Comparison of ENCODE assay signal across 20 cellular contexts in the genomic region with DNA sequence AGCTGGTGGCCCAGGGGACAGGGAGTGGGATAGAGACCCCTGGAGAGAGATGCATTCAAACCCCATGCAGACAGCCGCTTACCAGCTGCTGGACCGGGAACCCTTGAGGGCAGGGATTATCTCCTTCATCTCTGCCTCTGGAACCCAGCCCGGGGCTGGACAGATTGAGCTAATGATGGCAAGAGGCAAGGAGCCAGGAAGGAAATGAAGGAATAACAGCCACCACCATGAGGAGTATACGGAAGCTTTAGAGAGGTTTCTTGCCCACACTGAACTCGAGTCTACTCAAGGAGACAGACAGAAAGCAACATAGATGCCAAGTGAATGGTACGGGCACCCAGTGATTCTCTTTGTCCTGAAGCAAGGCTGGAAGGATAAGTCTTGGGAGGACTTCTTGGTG. TPM values are rescaled to one million over a fixed set of nuclear protein-coding genes. Genes with fewer than 3 reads are reported as not detected.
DNase-seq lines count a peak whose midpoint lies in the region; ATAC-seq and TF ChIP-seq lines count a peak whose summit lies in the region.
"Had no signal": no experiment of that assay in that cellular context is flagged by ENCODE, and none has a peak within 500 bp of the region (broad histone marks: within the 10 kb centered on the region; RNA-seq: fewer than 3 reads in every experiment).

No MANE protein-coding gene starts in this region.

- H3K4me3 ChIP-seq in Panc1 (ENCODE audit: low read depth in 2 of 2, low read length in 2 of 2) (no peak overlapping the region), osteoblast (ENCODE audit: insufficient read depth, low read length) (no peak overlapping the region)
- H3K4me3 ChIP-seq: BLaER1, GM12878, GM23338, HAP-1 had no signal

- H3K27ac ChIP-seq in C4-2B (peak overlapping the region; percentile 15), Panc1 (ENCODE audit: low read length) (no peak overlapping the region), osteoblast (ENCODE audit: low read depth, low read length) (no peak overlapping the region)
- H3K27ac ChIP-seq: BLaER1 had no signal

- H3K4me1 ChIP-seq in Panc1 (ENCODE audit: control insufficient read depth, insufficient read depth, low read length): peaks cover 7% of the 10 kb centered on the region; the same call in 1 of the 2 replicates
- no peaks in the 10 kb centered on the region for H3K4me1 ChIP-seq in osteoblast (ENCODE audit: insufficient read depth, low read length)
- H3K4me1 ChIP-seq: BLaER1, HAP-1 had no signal

- in situ Hi-C loops in Panc1 (cut with HindIII; ENCODE audit: low pct_unique_long_range_greater_than_20kb, low sequenced_read_pairs): no loop called here

- TF ChIP-seq CTCF in C4-2B (conservative IDR thresholded peaks at IDR 0.05) (no peak), Panc1 (IDR thresholded peaks at IDR 0.05) (no peak), osteoblast (IDR thresholded peaks at IDR 0.05; ENCODE audit: extremely low read depth, low read depth, low read length) (no peak), mesothelial cell of epicardium (IDR thresholded peaks at IDR 0.05; ENCODE audit: unreplicated experiment) (no peak)

- no peaks in the 10 kb centered on the region for H3K9me3 Mint-ChIP-seq in activated T-helper 1 cell treated with anti-CD3 and anti-CD28 coated beads, Interleukin-12 subunit alpha, Interleukin-12 subunit beta, Interleukin-2, Interleukin-4 antibody, amounts not matched to agents 30 ng/mL and 10 ng/mL and 1 ng/mL, durations not matched to agents 14 hours and 24 hours and 36 hours
- H3K9me3 Mint-ChIP-seq in mesothelial cell of epicardium: no peaks in the 10 kb centered on the region
- H3K9me3 Mint-ChIP-seq: CD4-positive, alpha-beta T cell; CD8-positive, alpha-beta memory T cell; HFFc6 had no signal

- no peaks in the 10 kb centered on the region for H3K27me3 Mint-ChIP-seq in activated T-helper 1 cell treated with anti-CD3 and anti-CD28 coated beads, Interleukin-12 subunit alpha, Interleukin-12 subunit beta, Interleukin-2, Interleukin-4 antibody, amounts not matched to agents 30 ng/mL and 10 ng/mL and 1 ng/mL, durations not matched to agents 14 hours and 24 hours and 36 hours (ENCODE audit: insufficient read depth)
- peaks cover 27% of the 10 kb centered on the region for H3K27me3 Mint-ChIP-seq in mesothelial cell of epicardium (ENCODE audit: low read depth)
- H3K27me3 Mint-ChIP-seq: CD4-positive, alpha-beta T cell had no signal

- H3K36me3 ChIP-seq in Panc1 (ENCODE audit: control insufficient read depth, insufficient read depth, low read length): no peaks in the 10 kb centered on the region
- peaks cover 9% of the 10 kb centered on the region for H3K36me3 ChIP-seq in osteoblast (ENCODE audit: insufficient read depth, low read length)
- H3K36me3 ChIP-seq: BLaER1, HAP-1 had no signal

- ATAC-seq in Panc1: peak; percentile 18; the same call in 1 of the 2 replicates
- ATAC-seq: GM12878, GM23338 had no signal

- POLR2A ChIA-PET in Panc1 (lab: Charles Lee): interaction anchor here (0.6 kb wide), 2 partner anchors 9 to 159 kb away, joined by 3 read pairs; no protein-coding TSS in a partner anchor

- no peak overlapping the region for H3K4me2 ChIP-seq in osteoblast (ENCODE audit: insufficient read depth, low read length)
- H3K4me2 ChIP-seq: BLaER1, GM23338 had no signal

- DNase-seq in EH (ENCODE audit: low read depth): peak; percentile 63
- DNase-seq in Panc1 (ENCODE audit: low read depth, low spot score): no peak
- DNase-seq in osteoblast (ENCODE audit: insufficient read length, low spot score, missing footprints): peak; percentile 91
- DNase-seq in activated T-helper 1 cell treated with anti-CD3 and anti-CD28 coated beads, Interleukin-12 subunit alpha, Interleukin-12 subunit beta, Interleukin-2, Interleukin-4 antibody, amounts not matched to agents 30 ng/mL and 10 ng/mL and 1 ng/mL, durations not matched to agents 14 hours and 24 hours and 36 hours (ENCODE audit: low spot score): no peak
- DNase-seq in Ammon's horn (ENCODE audit: low spot score): no peak
- no peak for DNase-seq in mesothelial cell of epicardium (ENCODE audit: low spot score in 2 of 2, unreplicated experiment in 2 of 2)
- DNase-seq: CD4-positive, alpha-beta T cell; CD8-positive, alpha-beta memory T cell; DMS153; DND-41; EL; GDM1; HFFc6 had no signal

- peaks cover 9% of the 10 kb centered on the region for H4K20me1 ChIP-seq in osteoblast (ENCODE audit: insufficient read depth, low read length)
- H4K20me1 ChIP-seq: BLaER1 had no signal

- H3K27ac Mint-ChIP-seq in activated T-helper 1 cell treated with anti-CD3 and anti-CD28 coated beads, Interleukin-12 subunit alpha, Interleukin-12 subunit beta, Interleukin-2, Interleukin-4 antibody, amounts not matched to agents 30 ng/mL and 10 ng/mL and 1 ng/mL, durations not matched to agents 14 hours and 24 hours and 36 hours: no peak overlapping the region
- no peak overlapping the region for H3K27ac Mint-ChIP-seq in mesothelial cell of epicardium
- H3K27ac Mint-ChIP-seq: B cell; CD14-positive monocyte; CD4-positive, alpha-beta T cell; GM23338; HFFc6 had no signal

- intact Hi-C loops in Panc1 (cut with micrococcal nuclease; ENCODE audit: unreplicated experiment): no loop called here
- intact Hi-C loops in activated T-helper 1 cell treated with anti-CD3 and anti-CD28 coated beads, Interleukin-12 subunit alpha, Interleukin-12 subunit beta, Interleukin-2, Interleukin-4 antibody, amounts not matched to agents 30 ng/mL and 10 ng/mL and 1 ng/mL, durations not matched to agents 14 hours and 24 hours and 36 hours (cut with micrococcal nuclease): no loop called here

- H3K27me3 ChIP-seq in Panc1 (ENCODE audit: control insufficient read depth, insufficient read depth, low read length) (no peaks in the 10 kb centered on the region), osteoblast (ENCODE audit: insufficient read depth, low read length) (peaks cover 44% of the 10 kb centered on the region)
- H3K27me3 ChIP-seq: BLaER1 had no signal

- no TSS peak for BruUV-seq in Panc1 (replicated peaks; lab: Mats Ljungman, UMichigan)

- H3K79me2 ChIP-seq in osteoblast (ENCODE audit: insufficient read depth, low read length): no peaks in the 10 kb centered on the region

- H3K4me1 Mint-ChIP-seq in activated T-helper 1 cell treated with anti-CD3 and anti-CD28 coated beads, Interleukin-12 subunit alpha, Interleukin-12 subunit beta, Interleukin-2, Interleukin-4 antibody, amounts not matched to agents 30 ng/mL and 10 ng/mL and 1 ng/mL, durations not matched to agents 14 hours and 24 hours and 36 hours (ENCODE audit: low read depth): no peaks in the 10 kb centered on the region
- H3K4me1 Mint-ChIP-seq in mesothelial cell of epicardium: peaks cover 14% of the 10 kb centered on the region
- H3K4me1 Mint-ChIP-seq: B cell; CD14-positive monocyte; CD8-positive, alpha-beta memory T cell had no signal

- peaks cover 10% of the 10 kb centered on the region for H3K36me3 Mint-ChIP-seq in activated T-helper 1 cell treated with anti-CD3 and anti-CD28 coated beads, Interleukin-12 subunit alpha, Interleukin-12 subunit beta, Interleukin-2, Interleukin-4 antibody, amounts not matched to agents 30 ng/mL and 10 ng/mL and 1 ng/mL, durations not matched to agents 14 hours and 24 hours and 36 hours (ENCODE audit: low read depth)
- no peaks in the 10 kb centered on the region for H3K36me3 Mint-ChIP-seq in mesothelial cell of epicardium
- H3K36me3 Mint-ChIP-seq: CD14-positive monocyte had no signal

- H3K4me3 Mint-ChIP-seq in activated T-helper 1 cell treated with anti-CD3 and anti-CD28 coated beads, Interleukin-12 subunit alpha, Interleukin-12 subunit beta, Interleukin-2, Interleukin-4 antibody, amounts not matched to agents 30 ng/mL and 10 ng/mL and 1 ng/mL, durations not matched to agents 14 hours and 24 hours and 36 hours: no peak overlapping the region
- no peak overlapping the region for H3K4me3 Mint-ChIP-seq in mesothelial cell of epicardium
- H3K4me3 Mint-ChIP-seq: B cell; CD14-positive monocyte; CD4-positive, alpha-beta T cell; CD8-positive, alpha-beta memory T cell; GM23338; HFFc6 had no signal

- CTCF ChIA-PET in Panc1 (lab: Charles Lee): no interaction called here

- H3K9me3 ChIP-seq in Panc1 (ENCODE audit: control insufficient read depth, insufficient read depth, low read depth, low read length) (no peaks in the 10 kb centered on the region), osteoblast (ENCODE audit: low read depth, low read length) (no peaks in the 10 kb centered on the region)
- H3K9me3 ChIP-seq: BLaER1 had no signal

- no peak overlapping the region for H2AFZ ChIP-seq in osteoblast (ENCODE audit: low read length)
- H2AFZ ChIP-seq: GM23338 had no signal

RNA-seq across cellular contexts. Expression of gene HAPLN3, which starts 23.2 kb away (rescaled TPM):
- total RNA-seq in Panc1 (2021; ENCODE audit: unreplicated experiment) (168 TPM), osteoblast (14.7 and 18.8 TPM in 2 replicates), mesothelial cell of epicardium (3.5 to 3.9 TPM (median 3.9 TPM) in 3 replicates)
- polyA plus RNA-seq in Panc1 (2012; ENCODE audit: insufficient read length): 158 TPM
- total RNA-seq in activated T-helper 1 cell treated with anti-CD3 and anti-CD28 coated beads, Interleukin-12 subunit alpha, Interleukin-12 subunit beta, Interleukin-2, Interleukin-4 antibody, amounts not matched to agents 30 ng/mL and 10 ng/mL and 1 ng/mL, durations not matched to agents 14 hours and 24 hours and 36 hours: 83.4 and 85.8 TPM in 2 replicates

RNA-seq across cellular contexts. Expression of gene MFGE8, which starts 41.1 kb away (rescaled TPM):
- total RNA-seq in Panc1 (2021; ENCODE audit: unreplicated experiment): 1,799 TPM
- polyA plus RNA-seq in Panc1 (2012; ENCODE audit: insufficient read length): 2,067 TPM
- total RNA-seq in osteoblast: 195 and 209 TPM in 2 replicates
- 7.9 and 10.6 TPM in 2 replicates for total RNA-seq in activated T-helper 1 cell treated with anti-CD3 and anti-CD28 coated beads, Interleukin-12 subunit alpha, Interleukin-12 subunit beta, Interleukin-2, Interleukin-4 antibody, amounts not matched to agents 30 ng/mL and 10 ng/mL and 1 ng/mL, durations not matched to agents 14 hours and 24 hours and 36 hours
- 176 to 182 TPM (median 181 TPM) in 3 replicates for total RNA-seq in mesothelial cell of epicardium
- polyA plus RNA-seq: CD14-positive monocyte had no signal

Comparison
In these comparisons a context has a peak if more than half of its experiments do, and no peak if none do; other contexts are left out.
1. DNase-seq: peak in EH (single experiment) and osteoblast (single experiment); none in Panc1 (single experiment), activated T-helper 1 cell treated with anti-CD3 and anti-CD28 coated beads, Interleukin-12 subunit alpha, Interleukin-12 subunit beta, Interleukin-2, Interleukin-4 antibody, amounts not matched to agents 30 ng/mL and 10 ng/mL and 1 ng/mL, durations not matched to agents 14 hours and 24 hours and 36 hours (single experiment), Ammon's horn (single experiment) and mesothelial cell of epicardium (0 of 2).
2. RNA of gene MFGE8, which starts 41.1 kb away (total RNA-seq): 1,799 TPM in Panc1 (single experiment), 195 to 209 TPM in osteoblast and 176 to 182 TPM in mesothelial cell of epicardium; 7.9 to 10.6 TPM in activated T-helper 1 cell treated with anti-CD3 and anti-CD28 coated beads, Interleukin-12 subunit alpha, Interleukin-12 subunit beta, Interleukin-2, Interleukin-4 antibody, amounts not matched to agents 30 ng/mL and 10 ng/mL and 1 ng/mL, durations not matched to agents 14 hours and 24 hours and 36 hours; every median in the first group is over 10 times any median in the second.